In genomic region chr15:93610944-93611343, GRCh38 we compare ENCODE assay signal across 22 cellular contexts.
A peak's percentile ranks its signal among the peaks of the same experiment; 100 is the strongest.
DNase-seq lines count a peak whose midpoint lies in the region; ATAC-seq, FAIRE-seq and TF ChIP-seq lines count a peak whose summit lies in the region.
"Had no signal": no experiment of that assay in that cellular context is flagged by ENCODE, and none has a peak within 500 bp of the region (broad histone marks: within the 10 kb centered on the region; RNA-seq: fewer than 3 reads in every experiment).

No MANE protein-coding gene starts in this region.

- DNase-seq in GM23338 (ENCODE audit: low spot score) (no peak), RPMI7951 (ENCODE audit: low read depth) (peak; percentile 28), epithelial cell of esophagus (ENCODE audit: low read depth) (peak; percentile 20), urothelium cell line (ENCODE audit: low spot score) (peak; percentile 11), head of caudate nucleus (no peak), SHP77 treated with DMSO at 0.1 percent for 48 hours (lab: John Stamatoyannopoulos, UW) (no peak), left colon (no peak)
- DNase-seq: Caco-2; CD8-positive, alpha-beta T cell; DMS79; GF-D8; KBM-7; MM.1S; NCI-H2029; NCI-H446; NCI-H524 treated with DMSO at 0.1 percent for 48 hours; NCI-H774; Right ventricle myocardium superior had no signal

- H3K9me3 Mint-ChIP-seq in GM23338: no peaks in the 10 kb centered on the region
- H3K9me3 Mint-ChIP-seq: CD8-positive, alpha-beta T cell had no signal

- ATAC-seq in GM23338 (no peak), left colon (no peak)
- ATAC-seq: CD8-positive, alpha-beta T cell had no signal

- no peaks in the 10 kb centered on the region for H3K36me3 Mint-ChIP-seq in GM23338 (ENCODE audit: low read depth)
- H3K36me3 Mint-ChIP-seq: CD8-positive, alpha-beta T cell had no signal

- FAIRE-seq in urothelium cell line (lab: Jason Lieb, UNC): no peak
- FAIRE-seq: GM12892, H54, RCC 7860 had no signal

- H3K27me3 Mint-ChIP-seq in GM23338 (ENCODE audit: insufficient read depth, low read depth, poor library complexity): peaks cover 3% of the 10 kb centered on the region

- H3K4me3 ChIP-seq in GM23338 (no peak overlapping the region), epithelial cell of esophagus (ENCODE audit: low read length) (no peak overlapping the region)

- H3K4me3 Mint-ChIP-seq in GM23338: no peak overlapping the region
- H3K4me3 Mint-ChIP-seq: CD8-positive, alpha-beta T cell had no signal

- H2AFZ ChIP-seq in GM23338: peak overlapping the region; percentile 64; the same call in 1 of the 2 replicates

- H3K27ac ChIP-seq in GM23338 (ENCODE audit: low read depth): no peak overlapping the region
- H3K27ac ChIP-seq: C4-2B had no signal

- no peaks in the 10 kb centered on the region for H3K36me3 ChIP-seq in GM23338 (ENCODE audit: insufficient read depth)

- H3K4me1 ChIP-seq in GM23338 (ENCODE audit: insufficient read depth): no peaks in the 10 kb centered on the region
- H3K4me1 ChIP-seq: Caco-2 had no signal

- no peaks in the 10 kb centered on the region for H3K27me3 ChIP-seq in GM23338 (ENCODE audit: insufficient read depth)

- H3K4me2 ChIP-seq in GM23338: no peak overlapping the region

- H3K4me1 Mint-ChIP-seq in GM23338: peaks cover 3% of the 10 kb centered on the region; the same call in 1 of the 3 replicates

- no peak for TF ChIP-seq CTCF in GM23338 (conservative IDR thresholded peaks at IDR 0.05; ENCODE audit: low read depth in 2 of 2)
- TF ChIP-seq CTCF in epithelial cell of esophagus (IDR thresholded peaks at IDR 0.05; ENCODE audit: insufficient read depth, low read depth, low read length, missing control alignments): no peak

- no peak overlapping the region for H3K27ac Mint-ChIP-seq in GM23338
- H3K27ac Mint-ChIP-seq: CD8-positive, alpha-beta T cell had no signal

- H3K79me2 ChIP-seq in GM23338 (replicated peaks; ENCODE audit: insufficient read depth): no peaks in the 10 kb centered on the region

- no peaks in the 10 kb centered on the region for H4K20me1 ChIP-seq in GM23338 (replicated peaks; ENCODE audit: insufficient read depth)

- no peaks in the 10 kb centered on the region for H3F3A ChIP-seq in GM23338 (replicated peaks; ENCODE audit: low read depth)

- intact Hi-C loops in head of caudate nucleus (cut with DNase I): no loop called here
- intact Hi-C loops in left colon (cut with DNase I, micrococcal nuclease): no loop called here

- peaks cover 4% of the 10 kb centered on the region; the same call in 1 of the 2 replicates for H3K9me2 ChIP-seq in GM23338 (ENCODE audit: insufficient read depth)

TF ChIP-seq in GM23338, 12 proteins besides CTCF, POLR2A, EP300 and RAD21:
- TF ChIP-seq STAT1 (IDR thresholded peaks at IDR 0.05; ENCODE audit: unreplicated experiment) (no peak), ZNF114 (CRISPR knock-in tag; IDR thresholded peaks at IDR 0.05) (no peak), ZNF331 (CRISPR knock-in tag; IDR thresholded peaks at IDR 0.05; ENCODE audit: low read depth) (no peak), REST (IDR thresholded peaks at IDR 0.05; ENCODE audit: unreplicated experiment) (no peak), NANOG (IDR thresholded peaks at IDR 0.05; ENCODE audit: borderline replicate concordance) (no peak)

Comparison
In these comparisons a context has a peak if more than half of its experiments do, and no peak if none do; other contexts are left out.
1. DNase-seq: peak in RPMI7951 (single experiment), epithelial cell of esophagus (single experiment) and urothelium cell line (single experiment); none in GM23338 (single experiment), head of caudate nucleus (0 of 42), SHP77 treated with DMSO at 0.1 percent for 48 hours (single experiment) and left colon (0 of 2).